In genomic region chr1:169309178-169310166, GRCh38 we compare ENCODE assay signal across 1 cellular context.
TF ChIP-seq lines count a peak whose summit lies in the region.

No MANE protein-coding gene starts in this region.

TF ChIP-seq in K562, 482 proteins besides CTCF, POLR2A, EP300 and RAD21 (continued from another document and continues in another):
- TF ChIP-seq ZBTB34 (CRISPR knock-in tag; IDR thresholded peaks at IDR 0.05), result no peak
- TF ChIP-seq ZBTB40 (IDR thresholded peaks at IDR 0.05), result peak; percentile 61; the same call in 1 of the 2 replicates
- no peak for TF ChIP-seq ZBTB40 (CRISPR knock-in tag; IDR thresholded peaks at IDR 0.05)
- TF ChIP-seq RREB1 (CRISPR knock-in tag; IDR thresholded peaks at IDR 0.05), result no peak
- TF ChIP-seq ERF (CRISPR knock-in tag; IDR thresholded peaks at IDR 0.05), result no peak
- no peak for TF ChIP-seq ZNF655 (CRISPR knock-in tag; IDR thresholded peaks at IDR 0.05)
- TF ChIP-seq ZNF76 (CRISPR knock-in tag; IDR thresholded peaks at IDR 0.05; ENCODE audit: borderline replicate concordance), result no peak
- no peak for TF ChIP-seq ZNF311 (CRISPR knock-in tag; IDR thresholded peaks at IDR 0.05)
- TF ChIP-seq ARID3A (IDR thresholded peaks at IDR 0.05; ENCODE audit: borderline replicate concordance, low read depth, low read length), result peak; percentile 92
- TF ChIP-seq HMGN3 (IDR thresholded peaks at IDR 0.05; ENCODE audit: borderline replicate concordance, extremely low read depth, insufficient read length, low read depth, low read length), result no peak
- peak; percentile 73 for TF ChIP-seq FOXM1 (IDR thresholded peaks at IDR 0.05; ENCODE audit: low read depth)
- no peak for TF ChIP-seq FOXM1 (CRISPR knock-in tag; IDR thresholded peaks at IDR 0.05; ENCODE audit: low read depth)
- TF ChIP-seq E2F4 (CRISPR knock-in tag; IDR thresholded peaks at IDR 0.05; ENCODE audit: low read depth), result no peak
- TF ChIP-seq ZC3H4 (CRISPR knock-in tag; IDR thresholded peaks at IDR 0.05; ENCODE audit: borderline replicate concordance), result no peak
- peak in 1 of 2 experiments; percentile 61 for TF ChIP-seq AFF1 (IDR thresholded peaks at IDR 0.05; ENCODE audit: low read depth in 1 of 2, partially characterized antibody in 2 of 2)
- TF ChIP-seq SFPQ (IDR thresholded peaks at IDR 0.05; ENCODE audit: low read depth, low read length), result no peak
- 0 out of 2 replicates have a peak, but pooled peaks have one; percentile 47 for TF ChIP-seq MTA3 (IDR thresholded peaks at IDR 0.05; ENCODE audit: borderline replicate concordance)
- no peak for TF ChIP-seq EGR1 (conservative IDR thresholded peaks at IDR 0.05)
- TF ChIP-seq SRSF1 (IDR thresholded peaks at IDR 0.05; ENCODE audit: low read depth, low read length), result no peak
- TF ChIP-seq MED1 (CRISPR knock-in tag; IDR thresholded peaks at IDR 0.05; ENCODE audit: borderline replicate concordance), result no peak
- no peak for TF ChIP-seq ZNF282 (CRISPR knock-in tag; IDR thresholded peaks at IDR 0.05)
